8 cellular contexts compared by ENCODE assay signal in genomic region chr19:45040059-45040767, GRCh38. TPM values are rescaled to one million over a fixed set of nuclear protein-coding genes. Genes with fewer than 3 reads are reported as not detected.
DNase-seq lines count a peak whose midpoint lies in the region; ATAC-seq and TF ChIP-seq lines count a peak whose summit lies in the region.

No MANE protein-coding gene starts in this region.

- DNase-seq in Panc1 (ENCODE audit: low read depth, low spot score), result no peak
- DNase-seq in epithelial cell of esophagus (ENCODE audit: low read depth), result no peak
- DNase-seq in retinal pigment epithelial cell (ENCODE audit: low read depth), result no peak
- DNase-seq in occipital lobe (lab: John Stamatoyannopoulos, UW), result no peak

- H3K4me3 ChIP-seq in GM12875 (ENCODE audit: low read depth, low read length) (peak overlapping the region; percentile 99), Panc1 (ENCODE audit: low read depth in 2 of 2, low read length in 2 of 2) (peak overlapping the region; percentile 83), epithelial cell of esophagus (ENCODE audit: low read length) (peak overlapping the region; percentile 93), retinal pigment epithelial cell (ENCODE audit: low read length) (peak overlapping the region; percentile 91)

- CTCF ChIA-PET in Panc1 (lab: Charles Lee), result interaction anchor here (1.9 kb wide), 1 partner anchor 20 kb away, joined by 4 read pairs; no protein-coding TSS in a partner anchor

- in situ Hi-C loops in Panc1 (cut with HindIII; ENCODE audit: low pct_unique_long_range_greater_than_20kb, low sequenced_read_pairs), result no loop called here

- peaks cover 5% of the 10 kb centered on the region for H3K36me3 ChIP-seq in Panc1 (ENCODE audit: control insufficient read depth, insufficient read depth, low read length)

- ATAC-seq in Panc1 (no peak), GM18511 (IDR thresholded peaks at IDR 0.05; ENCODE audit: unreplicated experiment) (no peak), GM19463 (IDR thresholded peaks at IDR 0.05; ENCODE audit: unreplicated experiment) (no peak), HG03521 (IDR thresholded peaks at IDR 0.05; ENCODE audit: unreplicated experiment) (no peak)

- H3K9me3 ChIP-seq in Panc1 (ENCODE audit: control insufficient read depth, insufficient read depth, low read depth, low read length), result no peaks in the 10 kb centered on the region

- POLR2A ChIA-PET in Panc1 (lab: Charles Lee), result no interaction called here

- no peaks in the 10 kb centered on the region for H3K27me3 ChIP-seq in Panc1 (ENCODE audit: control insufficient read depth, insufficient read depth, low read length)

- H3K27ac ChIP-seq in Panc1 (ENCODE audit: low read length), result peak overlapping the region; percentile 86; the same call in 1 of the 2 replicates

- intact Hi-C loops in Panc1 (cut with micrococcal nuclease; ENCODE audit: unreplicated experiment), result no loop called here

- peaks cover 6% of the 10 kb centered on the region; the same call in 1 of the 2 replicates for H3K4me1 ChIP-seq in Panc1 (ENCODE audit: control insufficient read depth, insufficient read depth, low read length)

- TSS peak; percentile 87 for BruUV-seq in Panc1 (replicated peaks; lab: Mats Ljungman, UMichigan)

- TF ChIP-seq CTCF in GM12875 (IDR thresholded peaks at IDR 0.05; ENCODE audit: borderline replicate concordance, insufficient read depth, low read depth, low read length) (no peak), Panc1 (IDR thresholded peaks at IDR 0.05) (no peak), epithelial cell of esophagus (IDR thresholded peaks at IDR 0.05; ENCODE audit: insufficient read depth, low read depth, low read length, missing control alignments) (no peak), retinal pigment epithelial cell (conservative IDR thresholded peaks at IDR 0.05; ENCODE audit: low read depth, low read length) (no peak)

RNA-seq across cellular contexts. Expression of gene CLASRP, which starts 1.4 kb away (rescaled TPM):
- total RNA-seq in Panc1 (2021; ENCODE audit: unreplicated experiment) (72.4 TPM), occipital lobe (3.9 TPM)
- 67.6 TPM for polyA plus RNA-seq in Panc1 (2012; ENCODE audit: insufficient read length)

RNA-seq across cellular contexts. Expression of gene ZNF296, which starts 36.1 kb away (rescaled TPM):
- total RNA-seq in Panc1 (2021; ENCODE audit: unreplicated experiment) (6.7 TPM), occipital lobe (not detected)
- polyA plus RNA-seq in Panc1 (2012; ENCODE audit: insufficient read length), result 8.6 TPM

RNA-seq across cellular contexts. Expression of gene GEMIN7, which starts 38.8 kb away (rescaled TPM):
- total RNA-seq in Panc1 (2021; ENCODE audit: unreplicated experiment), result 29.5 TPM
- polyA plus RNA-seq in Panc1 (2012; ENCODE audit: insufficient read length), result 27.3 TPM
- 13.3 TPM for total RNA-seq in occipital lobe

RNA-seq across cellular contexts. Expression of gene RELB, which starts 38.9 kb away (rescaled TPM):
- total RNA-seq in Panc1 (2021; ENCODE audit: unreplicated experiment), result 28.1 TPM
- polyA plus RNA-seq in Panc1 (2012; ENCODE audit: insufficient read length), result 31.5 TPM
- 0.62 TPM for total RNA-seq in occipital lobe

RNA-seq across cellular contexts. Expression of gene PPP1R37, which starts 52.8 kb away (rescaled TPM):
- total RNA-seq in Panc1 (2021; ENCODE audit: unreplicated experiment) (20.4 TPM), occipital lobe (20.6 TPM)
- 25.9 TPM for polyA plus RNA-seq in Panc1 (2012; ENCODE audit: insufficient read length)

Comparison
In these comparisons a context has a peak if more than half of its experiments do, and no peak if none do; other contexts are left out.
1. RNA of gene CLASRP, which starts 1.4 kb away (total RNA-seq): 72.4 TPM in Panc1 (single experiment); 3.9 TPM in occipital lobe (single experiment); every median in the first group is over 10 times any median in the second.
2. Peak in every context shown above with its lines, with median percentiles within 50 percentile points of each other: H3K4me3 ChIP-seq.